Comparison of ENCODE assay signal across 28 cellular contexts in genomic region chr5:52428977-52429474, GRCh38.
"Had no signal": no experiment of that assay in that cellular context is flagged by ENCODE, and none has a peak within 500 bp of the region (broad histone marks: within the 10 kb centered on the region; RNA-seq: fewer than 3 reads in every experiment).

No MANE protein-coding gene starts in this region.

- DNase-seq: hypothalamus; immature natural killer cell; kidney; left colon; left ventricle myocardium inferior; mesendoderm; naive B cell; natural killer cell; ovary; right cardiac atrium; stimulated activated CD4-positive, alpha-beta T cell treated with anti-CD3 and anti-CD28 coated beads, Interleukin-12 subunit alpha, Interleukin-12 subunit beta, amount 100 ng/mL, for 4 hours; stimulated activated CD4-positive, alpha-beta T cell treated with anti-CD3 and anti-CD28 coated beads, Interleukin-15, amount 100 ng/mL, for 24 hours; stimulated activated CD4-positive, alpha-beta T cell treated with anti-CD3 and anti-CD28 coated beads, Interleukin-2, amount 100 ng/mL, for 24 hours; stimulated activated CD4-positive, alpha-beta T cell treated with anti-CD3 and anti-CD28 coated beads, Interleukin-4, amount 100 ng/mL, for 1 hour; stimulated activated naive B cell treated with anti-CD40 and anti-IgM and Interleukin-4, amounts not matched to agents 10 μg/mL and 1 μg/mL and 100 μg/mL, for 72 hours; stimulated activated naive CD8-positive, alpha-beta T cell treated with anti-CD3 and anti-CD28 coated beads, Interleukin-15, Interleukin-2, amounts not matched to agents 100 U/mL and 50 U/mL, for 24 hours; stomach; testis; thyroid gland; transverse colon; upper lobe of left lung had no signal

- H3K27me3 Mint-ChIP-seq: naive B cell; progenitor cell of endocrine pancreas; stimulated activated naive B cell treated with anti-CD40 and anti-IgM and Interleukin-4, amounts not matched to agents 10 μg/mL and 1 μg/mL and 100 μg/mL, for 72 hours had no signal

- H3K36me3 ChIP-seq: left ventricle myocardium inferior, ovary, stomach, thyroid gland, transverse colon, upper lobe of left lung, vagina had no signal

- H3K27ac ChIP-seq: left ventricle myocardium inferior, ovary, skin epidermis, stomach, testis, thyroid gland, transverse colon, upper lobe of left lung, vagina had no signal

- H3K36me3 Mint-ChIP-seq: immature natural killer cell; mesothelial cell of epicardium; naive B cell; natural killer cell; stimulated activated naive B cell treated with anti-CD40 and anti-IgM and Interleukin-4, amounts not matched to agents 10 μg/mL and 1 μg/mL and 100 μg/mL, for 72 hours had no signal

- H3K27me3 ChIP-seq: ovary, stomach, testis, thyroid gland, transverse colon, upper lobe of left lung, vagina had no signal

- H3K27ac Mint-ChIP-seq: immature natural killer cell; mesothelial cell of epicardium; naive B cell; natural killer cell; progenitor cell of endocrine pancreas; stimulated activated naive B cell treated with anti-CD40 and anti-IgM and Interleukin-4, amounts not matched to agents 10 μg/mL and 1 μg/mL and 100 μg/mL, for 72 hours had no signal

- H3K4me3 ChIP-seq: left ventricle myocardium inferior, lung, ovary, skin epidermis, stomach, testis, thyroid gland, transverse colon, upper lobe of left lung, vagina had no signal

- H3K4me1 Mint-ChIP-seq: immature natural killer cell; mesothelial cell of epicardium; naive B cell; natural killer cell; stimulated activated naive B cell treated with anti-CD40 and anti-IgM and Interleukin-4, amounts not matched to agents 10 μg/mL and 1 μg/mL and 100 μg/mL, for 72 hours had no signal

- ATAC-seq: left colon; natural killer cell; right cardiac atrium; sciatic nerve; stimulated activated naive B cell treated with anti-CD40 and anti-IgM and Interleukin-4, amounts not matched to agents 10 μg/mL and 1 μg/mL and 100 μg/mL, for 72 hours; stimulated activated naive CD8-positive, alpha-beta T cell treated with anti-CD3 and anti-CD28 coated beads, Interleukin-15, Interleukin-2, amounts not matched to agents 100 U/mL and 50 U/mL, for 24 hours had no signal

- H3K4me1 ChIP-seq: left ventricle myocardium inferior, stomach, testis, thyroid gland, transverse colon, upper lobe of left lung, vagina had no signal

- H3K4me3 Mint-ChIP-seq: immature natural killer cell; mesothelial cell of epicardium; naive B cell; natural killer cell; neural crest cell; stimulated activated naive B cell treated with anti-CD40 and anti-IgM and Interleukin-4, amounts not matched to agents 10 μg/mL and 1 μg/mL and 100 μg/mL, for 72 hours had no signal

- H3K9me3 ChIP-seq: ovary, testis, thyroid gland, upper lobe of left lung, vagina had no signal
